In genomic region chr17:44007346-44008204, GRCh38 we compare ENCODE assay signal across 8 cellular contexts. TPM values are rescaled to one million over a fixed set of nuclear protein-coding genes. Genes with fewer than 3 reads are reported as not detected.
A peak's percentile ranks its signal among the peaks of the same experiment; 100 is the strongest.
DNase-seq lines count a peak whose midpoint lies in the region; ATAC-seq and TF ChIP-seq lines count a peak whose summit lies in the region.

No MANE protein-coding gene starts in this region.

- H3K4me3 Mint-ChIP-seq in activated T-helper 17 cell treated with anti-CD3 and anti-CD28 coated beads, Interleukin-2, amount 50 U/mL, for 72 hours: peak overlapping the region; percentile 97
- H3K4me3 Mint-ChIP-seq in stimulated activated naive CD8-positive, alpha-beta T cell treated with anti-CD3 and anti-CD28 coated beads, Interleukin-15, Interleukin-2, amounts not matched to agents 100 ng/mL and 50 ng/mL, for 24 hours: peak overlapping the region; percentile 85

- no TSS peak for BruUV-seq in A673 (replicated peaks; lab: Mats Ljungman, UMichigan)

- H3K27me3 ChIP-seq in A673 (replicated peaks; ENCODE audit: insufficient read depth, low read depth, low read length, poor library complexity): peaks cover 9% of the 10 kb centered on the region
- H3K27me3 ChIP-seq in H7 (ENCODE audit: control insufficient read depth, insufficient read depth, low read length): peaks cover 27% of the 10 kb centered on the region

- no peak for DNase-seq in A673 (ENCODE audit: low spot score)
- peak; percentile 55 for DNase-seq in H7
- DNase-seq in pons (ENCODE audit: low spot score): no peak
- DNase-seq in G401 (ENCODE audit: low spot score): no peak
- no peak for DNase-seq in stimulated activated CD4-positive, alpha-beta T cell treated with anti-CD3 and anti-CD28 coated beads, Interleukin-2, amount 100 ng/mL, for 24 hours

- CTCF ChIA-PET in A673 (lab: Charles Lee): interaction anchor here (0.6 to 1.3 kb wide), 3 partner anchors 116 to 161 kb away, joined by 3 to 9 read pairs (median 4); partner anchors contain the start of gene HDAC5

- peaks cover 3% of the 10 kb centered on the region for H3K27me3 Mint-ChIP-seq in activated T-helper 17 cell treated with anti-CD3 and anti-CD28 coated beads, Interleukin-2, amount 50 U/mL, for 72 hours
- peaks cover 14% of the 10 kb centered on the region for H3K27me3 Mint-ChIP-seq in stimulated activated naive CD8-positive, alpha-beta T cell treated with anti-CD3 and anti-CD28 coated beads, Interleukin-15, Interleukin-2, amounts not matched to agents 100 ng/mL and 50 ng/mL, for 24 hours

- ATAC-seq in activated T-helper 17 cell treated with anti-CD3 and anti-CD28 coated beads, Interleukin-2, amount 50 U/mL, for 72 hours (replicated peaks): no peak

- no peaks in the 10 kb centered on the region for H3K9me3 ChIP-seq in A673 (ENCODE audit: low read depth, low read length, poor library complexity, severe bottlenecking)

- H3K4me1 Mint-ChIP-seq in activated T-helper 17 cell treated with anti-CD3 and anti-CD28 coated beads, Interleukin-2, amount 50 U/mL, for 72 hours: peaks cover 9% of the 10 kb centered on the region
- peaks cover 23% of the 10 kb centered on the region for H3K4me1 Mint-ChIP-seq in stimulated activated naive CD8-positive, alpha-beta T cell treated with anti-CD3 and anti-CD28 coated beads, Interleukin-15, Interleukin-2, amounts not matched to agents 100 ng/mL and 50 ng/mL, for 24 hours (ENCODE audit: low read depth)

- H3K27ac ChIP-seq in A673 (ENCODE audit: low read depth, low read length, poor library complexity, severe bottlenecking): peak overlapping the region; percentile 57

- H3K36me3 ChIP-seq in A673 (ENCODE audit: insufficient read depth, low read length, poor library complexity, severe bottlenecking): no peaks in the 10 kb centered on the region
- H3K36me3 ChIP-seq in H7 (replicated peaks; ENCODE audit: control insufficient read depth, insufficient read depth, low read length): peaks cover 6% of the 10 kb centered on the region

- H3K36me3 Mint-ChIP-seq in activated T-helper 17 cell treated with anti-CD3 and anti-CD28 coated beads, Interleukin-2, amount 50 U/mL, for 72 hours (ENCODE audit: low read depth): peaks cover 52% of the 10 kb centered on the region
- H3K36me3 Mint-ChIP-seq in stimulated activated naive CD8-positive, alpha-beta T cell treated with anti-CD3 and anti-CD28 coated beads, Interleukin-15, Interleukin-2, amounts not matched to agents 100 ng/mL and 50 ng/mL, for 24 hours (ENCODE audit: low read depth): peaks cover 16% of the 10 kb centered on the region

- H3K9me3 Mint-ChIP-seq in activated T-helper 17 cell treated with anti-CD3 and anti-CD28 coated beads, Interleukin-2, amount 50 U/mL, for 72 hours: no peaks in the 10 kb centered on the region
- H3K9me3 Mint-ChIP-seq in stimulated activated naive CD8-positive, alpha-beta T cell treated with anti-CD3 and anti-CD28 coated beads, Interleukin-15, Interleukin-2, amounts not matched to agents 100 ng/mL and 50 ng/mL, for 24 hours: no peaks in the 10 kb centered on the region

- no peak for TF ChIP-seq CTCF in A673 (conservative IDR thresholded peaks at IDR 0.05; ENCODE audit: low read depth, low read length)

- in situ Hi-C loops in G401 (cut with HindIII; ENCODE audit: low sequenced_read_pairs): no loop called here

- H3K4me3 ChIP-seq in A673 (ENCODE audit: low read depth, low read length, poor library complexity, severe bottlenecking) (peak overlapping the region; percentile 60), H7 (ENCODE audit: insufficient read depth, low read depth, low read length) (peak overlapping the region; percentile 74), iPS-11a (ENCODE audit: low read depth, low read length) (peak overlapping the region; percentile 31)

- no peaks in the 10 kb centered on the region for H3K4me1 ChIP-seq in A673 (ENCODE audit: insufficient read depth, low read length, poor library complexity, severe bottlenecking)

- intact Hi-C loops in A673 (cut with micrococcal nuclease; ENCODE audit: unreplicated experiment): loop anchor here (10.0 kb wide), 1 partner anchor 107 kb away; no protein-coding TSS in a partner anchor

- peak overlapping the region; percentile 90 for H3K27ac Mint-ChIP-seq in activated T-helper 17 cell treated with anti-CD3 and anti-CD28 coated beads, Interleukin-2, amount 50 U/mL, for 72 hours
- no peak overlapping the region for H3K27ac Mint-ChIP-seq in stimulated activated naive CD8-positive, alpha-beta T cell treated with anti-CD3 and anti-CD28 coated beads, Interleukin-15, Interleukin-2, amounts not matched to agents 100 ng/mL and 50 ng/mL, for 24 hours

- POLR2A ChIA-PET in A673 (lab: Charles Lee; ENCODE audit: low non-redundant PET): interaction anchor here (0.6 kb wide), 1 partner anchor 179 kb away, joined by 3 read pairs; the partner anchor contains the start of gene TMUB2

RNA-seq across cellular contexts. Expression of gene NAGS, which starts 3.2 kb away (rescaled TPM):
- total RNA-seq in A673 (2021): 0.24 and 0.50 TPM in 2 replicates
- 5.1 and 5.9 TPM in 2 replicates for total RNA-seq in H7 (2014; rRNA removed; shearing (Covaris generic))
- total RNA-seq in activated T-helper 17 cell treated with anti-CD3 and anti-CD28 coated beads, Interleukin-2, amount 50 U/mL, for 72 hours: 1 to 10 TPM in 1 of 2 donors, under 1 TPM in 1; 0.48 to 4.8 TPM
- total RNA-seq in G401 (2014; rRNA removed; shearing (Covaris generic)): 2.5 and 4.7 TPM in 2 replicates

RNA-seq across cellular contexts. Expression of gene TMEM101, which starts 7.2 kb away (rescaled TPM):
- total RNA-seq in A673 (2021): 12.7 TPM in 2 replicates
- total RNA-seq in H7 (2014; rRNA removed; shearing (Covaris generic)): 31.7 and 48.5 TPM in 2 replicates
- 10 to 100 TPM; 33.0 to 35.1 TPM for total RNA-seq in activated T-helper 17 cell treated with anti-CD3 and anti-CD28 coated beads, Interleukin-2, amount 50 U/mL, for 72 hours
- total RNA-seq in G401 (2014; rRNA removed; shearing (Covaris generic)): 53.3 and 63.2 TPM in 2 replicates

RNA-seq across cellular contexts. Expression of gene PYY, which starts 53.8 kb away (rescaled TPM):
- total RNA-seq in A673 (2021): not detected in 2 replicates
- total RNA-seq in H7 (2014; rRNA removed; shearing (Covaris generic)): 0.67 and 1.8 TPM in 2 replicates
- not detected for total RNA-seq in activated T-helper 17 cell treated with anti-CD3 and anti-CD28 coated beads, Interleukin-2, amount 50 U/mL, for 72 hours
- total RNA-seq in G401 (2014; rRNA removed; shearing (Covaris generic)): not detected in 2 replicates

RNA-seq across cellular contexts. Expression of gene LSM12, which starts 58.9 kb away (rescaled TPM):
- total RNA-seq in A673 (2021): 47.5 and 52.5 TPM in 2 replicates
- total RNA-seq in H7 (2014; rRNA removed; shearing (Covaris generic)): 101 and 109 TPM in 2 replicates
- total RNA-seq in activated T-helper 17 cell treated with anti-CD3 and anti-CD28 coated beads, Interleukin-2, amount 50 U/mL, for 72 hours: 10 to 100 TPM; 78.6 to 87.6 TPM
- 93.5 and 116 TPM in 2 replicates for total RNA-seq in G401 (2014; rRNA removed; shearing (Covaris generic))
